In genomic region chr20:13226367-13226766, GRCh38 we compare ENCODE assay signal across 10 cellular contexts. TPM values are rescaled to one million over a fixed set of nuclear protein-coding genes. Genes with fewer than 3 reads are reported as not detected.
"Had no signal": no experiment of that assay in that cellular context is flagged by ENCODE, and none has a peak within 500 bp of the region (broad histone marks: within the 10 kb centered on the region; RNA-seq: fewer than 3 reads in every experiment).

No MANE protein-coding gene starts in this region.

- H3K9me3 Mint-ChIP-seq: H9, HFFc6 had no signal

- H3K27ac ChIP-seq: GM23248, HL-60 had no signal

- H3K4me3 ChIP-seq: GM23248, K562 had no signal

- H2AFZ ChIP-seq: GM23248 had no signal

- H3K9ac ChIP-seq: GM23248 had no signal

- H3K27ac Mint-ChIP-seq: H9, HFFc6 had no signal

- FAIRE-seq: H1, H54, K562 had no signal

- DNase-seq: GM23248, H9, HCEC 1CT, HFFc6, IMR-90, KG1 had no signal

- ATAC-seq: K562 had no signal

- H3K4me3 Mint-ChIP-seq: H9, HFFc6 had no signal

RNA-seq across cellular contexts. Expression of gene ISM1, which starts 5.3 kb away (rescaled TPM):
- total RNA-seq: GM23248, IMR-90, K562 had no signal
- polyA plus RNA-seq: IMR-90, K562 had no signal
